In genomic region chr5:159908201-159908940, GRCh38 we compare ENCODE assay signal across 23 cellular contexts. TPM values are rescaled to one million over a fixed set of nuclear protein-coding genes. Genes with fewer than 3 reads are reported as not detected.
DNase-seq lines count a peak whose midpoint lies in the region; TF ChIP-seq lines count a peak whose summit lies in the region.
"Had no signal": no experiment of that assay in that cellular context is flagged by ENCODE, and none has a peak within 500 bp of the region (broad histone marks: within the 10 kb centered on the region; RNA-seq: fewer than 3 reads in every experiment).

No MANE protein-coding gene starts in this region.

- in situ Hi-C loops in astrocyte of the spinal cord (cut with HindIII; ENCODE audit: low sequenced_read_pairs): no loop called here

- peaks cover 32% of the 10 kb centered on the region for H3K36me3 Mint-ChIP-seq in Calu3 (ENCODE audit: insufficient read depth, unreplicated experiment)

- peaks cover 90% of the 10 kb centered on the region for H3K4me1 Mint-ChIP-seq in Calu3 (ENCODE audit: low read depth, unreplicated experiment)

- no peaks in the 10 kb centered on the region for H3K9me3 ChIP-seq in MG63
- H3K9me3 ChIP-seq: left ventricle myocardium inferior, thyroid gland had no signal

- DNase-seq in Calu3: no peak
- DNase-seq in MG63: peak; percentile 56
- DNase-seq in astrocyte of the spinal cord (ENCODE audit: low read depth, low spot score): peak; percentile 77
- peak; percentile 60 for DNase-seq in left kidney (ENCODE audit: low read depth, low spot score)
- no peak for DNase-seq in activated T-cell treated with anti-CD3 and anti-CD28 coated beads, Interleukin-2, amount 50 U/mL, for 1 hour
- no peak for DNase-seq in NCI-H2171 treated with DMSO at 0.1 percent for 48 hours (lab: John Stamatoyannopoulos, UW)
- no peak for DNase-seq in dedifferentiated amniotic fluid mesenchymal stem cell (ENCODE audit: extremely low spot score)
- DNase-seq: activated CD4-positive, alpha-beta T cell treated with anti-CD3 and anti-CD28 coated beads, Interleukin-2, amount 50 U/mL, for 4 hours; activated naive CD4-positive, alpha-beta T cell; activated T-cell treated with anti-CD3 and anti-CD28 coated beads for 4 hours; amygdala; cerebellar nuclear complex; effector memory CD8-positive, alpha-beta T cell; glutamatergic neuron; HCEC 1CT; left ventricle myocardium inferior; NCI-H1417; NCI-H69; PC-3; small intestine; stimulated activated naive CD4-positive, alpha-beta T cell treated with Interleukin-2 at 50 U/mL for 16 hours had no signal

- peak overlapping the region; percentile 84 for H3K27ac Mint-ChIP-seq in Calu3 (ENCODE audit: unreplicated experiment)
- H3K27ac Mint-ChIP-seq: effector memory CD8-positive, alpha-beta T cell had no signal

- H3K9me3 Mint-ChIP-seq in Calu3 (ENCODE audit: low read depth, unreplicated experiment): no peaks in the 10 kb centered on the region
- H3K9me3 Mint-ChIP-seq: effector memory CD8-positive, alpha-beta T cell had no signal

- CTCF ChIA-PET in Calu3 (lab: Charles Lee): interaction anchor here (0.9 to 1.6 kb wide), 2 partner anchors 44 to 79 kb away, joined by 3 to 6 read pairs; no protein-coding TSS in a partner anchor

- no TSS peak for BruUV-seq in Calu3 (replicated peaks; lab: Mats Ljungman, UMichigan)

- no peaks in the 10 kb centered on the region for H3K36me3 ChIP-seq in MG63
- H3K36me3 ChIP-seq: left ventricle myocardium inferior, thyroid gland had no signal

- no peak for TF ChIP-seq CTCF in Calu3 (IDR thresholded peaks at IDR 0.05; ENCODE audit: unreplicated experiment)
- no peak for TF ChIP-seq CTCF in astrocyte of the spinal cord (IDR thresholded peaks at IDR 0.05; ENCODE audit: low read depth, low read length)

- H3K4me3 ChIP-seq in MG63: no peak overlapping the region
- no peak overlapping the region for H3K4me3 ChIP-seq in astrocyte of the spinal cord (ENCODE audit: low read depth, low read length)
- H3K4me3 ChIP-seq: left ventricle myocardium inferior, thyroid gland had no signal

- intact Hi-C loops in Calu3 (cut with micrococcal nuclease; ENCODE audit: unreplicated experiment): no loop called here

- no peaks in the 10 kb centered on the region for H3K27me3 Mint-ChIP-seq in Calu3 (ENCODE audit: unreplicated experiment)

- H3K4me3 Mint-ChIP-seq in Calu3 (ENCODE audit: low read depth, unreplicated experiment): no peak overlapping the region
- H3K4me3 Mint-ChIP-seq: effector memory CD8-positive, alpha-beta T cell had no signal

- no peaks in the 10 kb centered on the region for H3K27me3 ChIP-seq in MG63
- H3K27me3 ChIP-seq: thyroid gland had no signal

RNA-seq across cellular contexts. Expression of gene ADRA1B, which starts 7.9 kb away (rescaled TPM):
- total RNA-seq in Calu3 (2022): 3.7 and 10.9 TPM in 2 replicates
- total RNA-seq in MG63 (2014; rRNA removed; shearing (Covaris generic); ENCODE audit: low replicate concordance): 0.25 and 0.56 TPM in 2 replicates
- total RNA-seq: T-helper 1 cell treated with Interleukin-12 subunit alpha and Interleukin-12 subunit beta and Interleukin-4 antibody, amounts not matched to agents 30 ng/mL and 1 ng/mL, for 36 hours had no signal

Comparison
In these comparisons a context has a peak if more than half of its experiments do, and no peak if none do; other contexts are left out.
1. DNase-seq: peak in MG63 (single experiment), astrocyte of the spinal cord (single experiment) and left kidney (single experiment); none in Calu3 (single experiment), activated T-cell treated with anti-CD3 and anti-CD28 coated beads, Interleukin-2, amount 50 U/mL, for 1 hour (single experiment), NCI-H2171 treated with DMSO at 0.1 percent for 48 hours (single experiment) and dedifferentiated amniotic fluid mesenchymal stem cell (single experiment).